ENCODE assay signal across 9 cellular contexts in genomic region chr9:129697956-129698757, GRCh38. TPM values are rescaled to one million over a fixed set of nuclear protein-coding genes. Genes with fewer than 3 reads are reported as not detected.
DNase-seq lines count a peak whose midpoint lies in the region; ATAC-seq and TF ChIP-seq lines count a peak whose summit lies in the region.
"Had no signal": no experiment of that assay in that cellular context is flagged by ENCODE, and none has a peak within 500 bp of the region (broad histone marks: within the 10 kb centered on the region; RNA-seq: fewer than 3 reads in every experiment).

No MANE protein-coding gene starts in this region.

- H3T11ph ChIP-seq in H9 (ENCODE audit: low read length), result no peak overlapping the region

- no peaks in the 10 kb centered on the region for H3K36me3 ChIP-seq in CD8-positive, alpha-beta memory T cell (ENCODE audit: insufficient read depth, low read length)

- H2BK12ac ChIP-seq in H9 (ENCODE audit: insufficient read length, low read depth, low read length), result no peak overlapping the region

- intact Hi-C loops in activated T-helper 2 cell treated with anti-CD3 and anti-CD28 coated beads, Interferon-gamma antibody, Interleukin-2, Interleukin-4, amounts not matched to agents 10 μg/mL and 5 μg/mL and 100 μg/mL, durations not matched to agents 14 hours and 24 hours and 36 hours (cut with micrococcal nuclease), result no loop called here
- intact Hi-C loops in left ventricle myocardium superior (cut with micrococcal nuclease), result no loop called here

- H3K79me1 ChIP-seq in H9 (ENCODE audit: insufficient read depth, low read depth, low read length, poor library complexity, severe bottlenecking), result no peaks in the 10 kb centered on the region

- H3K9me3 Mint-ChIP-seq in H9, result no peaks in the 10 kb centered on the region
- no peaks in the 10 kb centered on the region for H3K9me3 Mint-ChIP-seq in activated T-helper 2 cell treated with anti-CD3 and anti-CD28 coated beads, Interferon-gamma antibody, Interleukin-2, Interleukin-4, amounts not matched to agents 10 μg/mL and 5 μg/mL and 100 μg/mL, durations not matched to agents 14 hours and 24 hours and 36 hours
- no peaks in the 10 kb centered on the region for H3K9me3 Mint-ChIP-seq in CD8-positive, alpha-beta memory T cell

- no peak overlapping the region for H4K8ac ChIP-seq in H9 (replicated peaks; ENCODE audit: insufficient read length, low read depth, low read length)

- no peak overlapping the region for H3K27ac ChIP-seq in H9 (ENCODE audit: insufficient read length, low read depth, low read length)
- H3K27ac ChIP-seq in CD8-positive, alpha-beta memory T cell (ENCODE audit: low read depth, low read length), result no peak overlapping the region

- no peak overlapping the region for H4K91ac ChIP-seq in H9 (ENCODE audit: insufficient read length, low read depth, low read length)

- no peak overlapping the region for H2AK5ac ChIP-seq in H9 (ENCODE audit: insufficient read length, low read length)

- peaks cover 54% of the 10 kb centered on the region for H3K27me3 Mint-ChIP-seq in H9 (ENCODE audit: low read depth)
- peaks cover 21% of the 10 kb centered on the region for H3K27me3 Mint-ChIP-seq in activated T-helper 2 cell treated with anti-CD3 and anti-CD28 coated beads, Interferon-gamma antibody, Interleukin-2, Interleukin-4, amounts not matched to agents 10 μg/mL and 5 μg/mL and 100 μg/mL, durations not matched to agents 14 hours and 24 hours and 36 hours (ENCODE audit: low read depth)
- H3K27me3 Mint-ChIP-seq in CD8-positive, alpha-beta memory T cell, result peaks cover 24 to 50% of the 10 kb centered on the region in 2 donors

- no peak overlapping the region for H3K56ac ChIP-seq in H9 (ENCODE audit: insufficient read length, low read depth, low read length)

- no peaks in the 10 kb centered on the region for H3K79me2 ChIP-seq in H9 (ENCODE audit: insufficient read depth, low read length)

- no peak for TF ChIP-seq CTCF in H9 (conservative IDR thresholded peaks at IDR 0.05)

- peak overlapping the region; percentile 91 for H3K14ac ChIP-seq in H9 (ENCODE audit: insufficient read depth, low read length)

- no peak overlapping the region for H3K9ac ChIP-seq in H9 (ENCODE audit: extremely low read depth, insufficient read length, low read length)

- DNase-seq in H9 (peak; percentile 41), left ventricle myocardium superior (peak; percentile 58)
- DNase-seq in activated T-helper 2 cell treated with anti-CD3 and anti-CD28 coated beads, Interferon-gamma antibody, Interleukin-2, Interleukin-4, amounts not matched to agents 10 μg/mL and 5 μg/mL and 100 μg/mL, durations not matched to agents 14 hours and 24 hours and 36 hours (ENCODE audit: low spot score), result no peak
- peak; percentile 15 for DNase-seq in stimulated activated CD4-positive, alpha-beta T cell treated with anti-CD3 and anti-CD28 coated beads, Interleukin-4, amount 100 ng/mL, for 1 hour
- DNase-seq in CD8-positive, alpha-beta memory T cell, result no peak
- DNase-seq: T-helper 9 cell had no signal

- H3K23ac ChIP-seq in H9 (ENCODE audit: insufficient read length, low read depth, low read length), result no peak overlapping the region

- no peak overlapping the region for H2AFZ ChIP-seq in H9 (ENCODE audit: low read length)

- H3K27ac Mint-ChIP-seq in H9, result no peak overlapping the region
- peak overlapping the region; percentile 68 for H3K27ac Mint-ChIP-seq in activated T-helper 2 cell treated with anti-CD3 and anti-CD28 coated beads, Interferon-gamma antibody, Interleukin-2, Interleukin-4, amounts not matched to agents 10 μg/mL and 5 μg/mL and 100 μg/mL, durations not matched to agents 14 hours and 24 hours and 36 hours
- no peak overlapping the region for H3K27ac Mint-ChIP-seq in CD8-positive, alpha-beta memory T cell

- ATAC-seq in left ventricle myocardium superior (peak; percentile 67), HG02981 (IDR thresholded peaks at IDR 0.05; ENCODE audit: unreplicated experiment) (no peak), HG03025 (IDR thresholded peaks at IDR 0.05; ENCODE audit: low FRiP score, unreplicated experiment) (no peak), HG03520 (IDR thresholded peaks at IDR 0.05; ENCODE audit: unreplicated experiment) (no peak)

- H3K18ac ChIP-seq in H9 (ENCODE audit: insufficient read length, low read depth, low read length), result peak overlapping the region; percentile 90

- peak overlapping the region; percentile 78 for H2BK120ac ChIP-seq in H9 (ENCODE audit: low read depth, low read length, poor library complexity, severe bottlenecking)

- CTCF ChIA-PET in CD8-positive, alpha-beta memory T cell (lab: Charles Lee), result no interaction called here

- POLR2A ChIA-PET in CD8-positive, alpha-beta memory T cell (lab: Charles Lee), result no interaction called here

- H4K5ac ChIP-seq in H9 (ENCODE audit: insufficient read length, low read depth, low read length), result no peak overlapping the region

- H3K4me3 ChIP-seq in CD8-positive, alpha-beta memory T cell (ENCODE audit: low read length), result no peak overlapping the region

- no peaks in the 10 kb centered on the region for H4K20me1 ChIP-seq in H9 (ENCODE audit: control insufficient read depth, insufficient read depth, insufficient read length)

- peaks cover 11% of the 10 kb centered on the region for H3K23me2 ChIP-seq in H9 (ENCODE audit: insufficient read length, low read depth, low read length, poor library complexity, severe bottlenecking)

- WGBS in H9 (ENCODE audit: extremely low coverage, insufficient read length, low lambda C conversion rate), result no CpG with 5 or more reads among the region's 26 CpGs

- H2BK5ac ChIP-seq in H9 (ENCODE audit: insufficient read length, low read length), result no peak overlapping the region

- H3K4me3 Mint-ChIP-seq in H9, result peak overlapping the region; percentile 72 to 80; a peak in 4 of 5 replicates
- H3K4me3 Mint-ChIP-seq in activated T-helper 2 cell treated with anti-CD3 and anti-CD28 coated beads, Interferon-gamma antibody, Interleukin-2, Interleukin-4, amounts not matched to agents 10 μg/mL and 5 μg/mL and 100 μg/mL, durations not matched to agents 14 hours and 24 hours and 36 hours (ENCODE audit: low read depth), result peak overlapping the region; percentile 63
- H3K4me3 Mint-ChIP-seq in CD8-positive, alpha-beta memory T cell, result peak overlapping the region in 1 of 7 donors; percentile 32

- no peak overlapping the region for H2BK20ac ChIP-seq in H9 (ENCODE audit: low read depth, low read length, poor library complexity, severe bottlenecking)

- peaks cover 9 to 32% of the 10 kb centered on the region in 2 experiments for H3K4me1 Mint-ChIP-seq in H9
- H3K4me1 Mint-ChIP-seq in activated T-helper 2 cell treated with anti-CD3 and anti-CD28 coated beads, Interferon-gamma antibody, Interleukin-2, Interleukin-4, amounts not matched to agents 10 μg/mL and 5 μg/mL and 100 μg/mL, durations not matched to agents 14 hours and 24 hours and 36 hours (ENCODE audit: low read depth), result peaks cover 3% of the 10 kb centered on the region
- H3K4me1 Mint-ChIP-seq in CD8-positive, alpha-beta memory T cell, result peaks cover 2 to 4% (median 3%) of the 10 kb centered on the region in 3 donors

- peak overlapping the region; percentile 54 for H3K4me2 ChIP-seq in H9 (ENCODE audit: insufficient read depth, insufficient read length, low read length)

- H3K4ac ChIP-seq in H9 (ENCODE audit: low read depth, low read length), result no peak overlapping the region

- no peaks in the 10 kb centered on the region for H3K9me3 ChIP-seq in H9 (ENCODE audit: control insufficient read depth, low read depth, low read length)
- H3K9me3 ChIP-seq in CD8-positive, alpha-beta memory T cell (ENCODE audit: low read length), result no peaks in the 10 kb centered on the region

- H3K4me1 ChIP-seq in H9 (ENCODE audit: insufficient read depth, low read length), result no peaks in the 10 kb centered on the region
- H3K4me1 ChIP-seq in CD8-positive, alpha-beta memory T cell (ENCODE audit: insufficient read depth, low read length), result no peaks in the 10 kb centered on the region

- H2BK15ac ChIP-seq in H9 (ENCODE audit: low read depth, low read length), result no peak overlapping the region

- no peaks in the 10 kb centered on the region for H3K36me3 Mint-ChIP-seq in H9 (ENCODE audit: insufficient read depth in 1 of 3, low read depth in 3 of 3)
- H3K36me3 Mint-ChIP-seq in activated T-helper 2 cell treated with anti-CD3 and anti-CD28 coated beads, Interferon-gamma antibody, Interleukin-2, Interleukin-4, amounts not matched to agents 10 μg/mL and 5 μg/mL and 100 μg/mL, durations not matched to agents 14 hours and 24 hours and 36 hours (ENCODE audit: low read depth), result no peaks in the 10 kb centered on the region
- no peaks in the 10 kb centered on the region for H3K36me3 Mint-ChIP-seq in CD8-positive, alpha-beta memory T cell

- no peaks in the 10 kb centered on the region for H3K27me3 ChIP-seq in H9 (ENCODE audit: insufficient read depth, low read length)
- H3K27me3 ChIP-seq in CD8-positive, alpha-beta memory T cell (ENCODE audit: insufficient read depth, low read length, poor library complexity, severe bottlenecking), result peaks cover 10% of the 10 kb centered on the region

RNA-seq across cellular contexts. Expression of gene PRRX2, which starts 32.7 kb away (rescaled TPM):
- total RNA-seq in H9 (2021) (3.9 and 4.2 TPM in 2 replicates), left ventricle myocardium superior (0.20 TPM)
- total RNA-seq in activated T-helper 2 cell treated with anti-CD3 and anti-CD28 coated beads, Interferon-gamma antibody, Interleukin-2, Interleukin-4, amounts not matched to agents 10 μg/mL and 5 μg/mL and 100 μg/mL, durations not matched to agents 14 hours and 24 hours and 36 hours, result 5.0 and 5.1 TPM in 2 replicates
- total RNA-seq in CD8-positive, alpha-beta memory T cell, result under 1 TPM; 0.35 to 0.66 TPM
- not detected for polyA plus RNA-seq in CD8-positive, alpha-beta memory T cell

RNA-seq across cellular contexts. Expression of gene PTGES, which starts 54.7 kb away (rescaled TPM):
- total RNA-seq in H9 (2021) (1.6 and 2.4 TPM in 2 replicates), left ventricle myocardium superior (2.4 TPM)
- total RNA-seq in activated T-helper 2 cell treated with anti-CD3 and anti-CD28 coated beads, Interferon-gamma antibody, Interleukin-2, Interleukin-4, amounts not matched to agents 10 μg/mL and 5 μg/mL and 100 μg/mL, durations not matched to agents 14 hours and 24 hours and 36 hours, result 0.34 and 0.39 TPM in 2 replicates
- total RNA-seq in CD8-positive, alpha-beta memory T cell, result not detected
- polyA plus RNA-seq in CD8-positive, alpha-beta memory T cell, result not detected

RNA-seq across cellular contexts. Expression of gene ASB6, which starts 56.2 kb away (rescaled TPM):
- total RNA-seq in H9 (2021) (21.0 and 21.6 TPM in 2 replicates), left ventricle myocardium superior (9.7 TPM)
- 21.4 and 22.1 TPM in 2 replicates for total RNA-seq in activated T-helper 2 cell treated with anti-CD3 and anti-CD28 coated beads, Interferon-gamma antibody, Interleukin-2, Interleukin-4, amounts not matched to agents 10 μg/mL and 5 μg/mL and 100 μg/mL, durations not matched to agents 14 hours and 24 hours and 36 hours
- total RNA-seq in CD8-positive, alpha-beta memory T cell, result 10 to 100 TPM; 28.0 to 28.3 TPM
- polyA plus RNA-seq in CD8-positive, alpha-beta memory T cell, result 31.0 TPM

Comparison
In these comparisons a context has a peak if more than half of its experiments do, and no peak if none do; other contexts are left out.
1. DNase-seq: peak in H9 (single experiment), left ventricle myocardium superior (single experiment) and stimulated activated CD4-positive, alpha-beta T cell treated with anti-CD3 and anti-CD28 coated beads, Interleukin-4, amount 100 ng/mL, for 1 hour (single experiment); none in activated T-helper 2 cell treated with anti-CD3 and anti-CD28 coated beads, Interferon-gamma antibody, Interleukin-2, Interleukin-4, amounts not matched to agents 10 μg/mL and 5 μg/mL and 100 μg/mL, durations not matched to agents 14 hours and 24 hours and 36 hours (single experiment) and CD8-positive, alpha-beta memory T cell (0 of 5).